In the genomic region with DNA sequence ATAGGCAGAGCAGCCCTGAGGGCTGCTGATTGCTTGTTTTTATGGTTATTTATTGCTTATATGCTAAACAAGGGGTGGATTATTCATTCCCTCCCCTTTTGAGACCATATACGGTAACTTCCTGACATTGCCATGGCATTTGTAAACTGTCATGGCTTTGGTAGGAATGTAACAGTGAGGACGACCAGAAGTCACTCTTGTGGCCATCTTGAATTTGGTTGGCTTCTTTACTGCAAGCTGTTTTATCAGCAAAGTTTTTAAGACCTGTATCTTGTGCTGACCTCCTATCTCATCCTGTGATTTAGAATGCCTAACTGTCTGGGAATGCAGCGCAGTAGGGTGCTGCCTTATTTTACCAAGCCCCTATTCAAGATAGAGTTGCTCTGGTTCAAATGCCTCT, we compare ENCODE assay signal across 24 cellular contexts.
DNase-seq lines count a peak whose midpoint lies in the region; ATAC-seq and TF ChIP-seq lines count a peak whose summit lies in the region.
"Had no signal": no experiment of that assay in that cellular context is flagged by ENCODE, and none has a peak within 500 bp of the region (broad histone marks: within the 10 kb centered on the region; RNA-seq: fewer than 3 reads in every experiment).

No MANE protein-coding gene starts in this region.

- TF ChIP-seq CTCF in WTC11 (IDR thresholded peaks at IDR 0.05): no peak
- TF ChIP-seq CTCF in coronary artery (IDR thresholded peaks at IDR 0.05): no peak

- H4K91ac ChIP-seq in neuronal stem cell (ENCODE audit: low read depth, low read length, poor library complexity): no peak overlapping the region

- H2AK5ac ChIP-seq in mesendoderm (ENCODE audit: low read length) (no peak overlapping the region), neuronal stem cell (ENCODE audit: low read depth, low read length) (no peak overlapping the region)

- peak overlapping the region; percentile 23 for H3K27ac ChIP-seq in HUES48 (ENCODE audit: low read depth, low read length)
- H3K27ac ChIP-seq in mesendoderm (ENCODE audit: low read depth, low read length): no peak overlapping the region
- no peak overlapping the region for H3K27ac ChIP-seq in neuronal stem cell (replicated peaks; ENCODE audit: low read length)
- H3K27ac ChIP-seq in coronary artery: no peak overlapping the region
- H3K27ac ChIP-seq: HL-60 had no signal

- H3K18ac ChIP-seq in mesendoderm (ENCODE audit: low read length) (peak overlapping the region; percentile 60), neuronal stem cell (ENCODE audit: low read length) (no peak overlapping the region)

- CTCF ChIA-PET in WTC11 (lab: Charles Lee): interaction anchor here (1.3 kb wide), 1 partner anchor 10 kb away, joined by 4 read pairs; no protein-coding TSS in a partner anchor

- peak overlapping the region; percentile 4 for H3K4ac ChIP-seq in mesendoderm (ENCODE audit: low read depth, low read length)
- H3K4ac ChIP-seq in neuronal stem cell (ENCODE audit: low read length): no peak overlapping the region

- no peak overlapping the region for H3K23ac ChIP-seq in mesendoderm (ENCODE audit: low read length)
- H3K23ac ChIP-seq in neuronal stem cell (ENCODE audit: low read depth, low read length, poor library complexity): no peak overlapping the region

- peak overlapping the region; percentile 62 for H2AFZ ChIP-seq in neuronal stem cell (ENCODE audit: low read length)

- H3K9ac ChIP-seq in HUES48 (ENCODE audit: low read depth, low read length): no peak overlapping the region
- H3K9ac ChIP-seq in mesendoderm (ENCODE audit: low read length): no peak overlapping the region
- H3K9ac ChIP-seq in neuronal stem cell (ENCODE audit: low read depth, low read length, poor library complexity): no peak overlapping the region

- no peak overlapping the region for H2BK12ac ChIP-seq in neuronal stem cell (ENCODE audit: low read length)

- H3K27me3 ChIP-seq in HUES48 (ENCODE audit: control insufficient read depth, insufficient read depth, low read length): no peaks in the 10 kb centered on the region
- no peaks in the 10 kb centered on the region for H3K27me3 ChIP-seq in mesendoderm (ENCODE audit: insufficient read depth, low read length, poor library complexity)
- no peaks in the 10 kb centered on the region for H3K27me3 ChIP-seq in neuronal stem cell (ENCODE audit: control insufficient read depth in 3 of 3, insufficient read depth in 3 of 3, low read depth in 1 of 3, low read length in 3 of 3)
- H3K27me3 ChIP-seq: BE2C had no signal

- H3K4me1 Mint-ChIP-seq in WTC11: peaks cover 33% of the 10 kb centered on the region
- H3K4me1 Mint-ChIP-seq: CD4-positive, CD25-positive, alpha-beta regulatory T cell; CD8-positive, alpha-beta memory T cell; IgD-negative memory B cell had no signal

- no peaks in the 10 kb centered on the region for H3K27me3 Mint-ChIP-seq in WTC11 (ENCODE audit: low read depth)
- H3K27me3 Mint-ChIP-seq: CD4-positive, CD25-positive, alpha-beta regulatory T cell; CD8-positive, alpha-beta memory T cell; IgD-negative memory B cell had no signal

- H3K4me2 ChIP-seq in mesendoderm (ENCODE audit: low read length): no peak overlapping the region
- no peak overlapping the region for H3K4me2 ChIP-seq in neuronal stem cell (ENCODE audit: insufficient read depth, low read length, poor library complexity, severe bottlenecking)

- no peak overlapping the region for H3K14ac ChIP-seq in neuronal stem cell (ENCODE audit: low read length)

- H4K8ac ChIP-seq in mesendoderm (ENCODE audit: low read depth, low read length) (no peak overlapping the region), neuronal stem cell (ENCODE audit: low read depth, low read length) (no peak overlapping the region)

- H2BK120ac ChIP-seq in mesendoderm (ENCODE audit: low read depth, low read length) (peak overlapping the region; percentile 73), neuronal stem cell (ENCODE audit: low read depth, low read length) (no peak overlapping the region)

- H3K36me3 ChIP-seq in HUES48 (ENCODE audit: control insufficient read depth, insufficient read depth, low read length) (no peaks in the 10 kb centered on the region), mesendoderm (ENCODE audit: control insufficient read depth, insufficient read depth, low read length) (no peaks in the 10 kb centered on the region), neuronal stem cell (replicated peaks in 1 of 2; ENCODE audit: control insufficient read depth in 2 of 2, insufficient read depth in 2 of 2, low read length in 2 of 2) (no peaks in the 10 kb centered on the region)
- H3K36me3 ChIP-seq: BE2C had no signal

- peaks cover 42% of the 10 kb centered on the region for H3K4me1 ChIP-seq in HUES48 (ENCODE audit: control insufficient read depth, insufficient read depth, low read length)
- no peaks in the 10 kb centered on the region for H3K4me1 ChIP-seq in mesendoderm (ENCODE audit: control insufficient read depth, low read depth, low read length)
- peaks cover 0 to 24% of the 10 kb centered on the region in 2 donors for H3K4me1 ChIP-seq in neuronal stem cell (ENCODE audit: control insufficient read depth in 2 of 2, insufficient read depth in 1 of 2, low read depth in 1 of 2, low read length in 2 of 2)
- H3K4me1 ChIP-seq: BE2C had no signal

- H3K9me3 Mint-ChIP-seq in WTC11: peaks cover 2% of the 10 kb centered on the region
- H3K9me3 Mint-ChIP-seq: H9 had no signal

- no peaks in the 10 kb centered on the region for H3K36me3 Mint-ChIP-seq in WTC11
- H3K36me3 Mint-ChIP-seq: CD4-positive, CD25-positive, alpha-beta regulatory T cell; CD8-positive, alpha-beta memory T cell; IgD-negative memory B cell had no signal

- no peak for DNase-seq in WTC11 (ENCODE audit: low spot score)
- DNase-seq in mesendoderm: peak; percentile 54
- DNase-seq in neuronal stem cell (ENCODE audit: low spot score): no peak
- no peak for DNase-seq in coronary artery (ENCODE audit: low spot score)
- no peak for DNase-seq in kidney tubule cell (ENCODE audit: low spot score)
- no peak for DNase-seq in activated CD4-positive, alpha-beta T cell treated with anti-CD3 and anti-CD28 coated beads for 4 hours
- DNase-seq: ACHN; BE2C; C1 segment of cervical spinal cord; CD4-positive, CD25-positive, alpha-beta regulatory T cell; CD8-positive, alpha-beta memory T cell; COR-L47; DMS 273 treated with DMSO at 0.1 percent for 48 hours; DMS53; DND-41; EL; GOT3; H9; KBM-7 had no signal

- POLR2A ChIA-PET in WTC11 (lab: Charles Lee): no interaction called here

- peak overlapping the region; percentile 39; the same call in 1 of the 2 replicates for H3K27ac Mint-ChIP-seq in WTC11
- H3K27ac Mint-ChIP-seq: CD4-positive, CD25-positive, alpha-beta regulatory T cell; CD8-positive, alpha-beta memory T cell; IgD-negative memory B cell had no signal

- peak overlapping the region; percentile 31 for H3K56ac ChIP-seq in mesendoderm (ENCODE audit: low read length)

- WGBS in mesendoderm (ENCODE audit: extremely low coverage, insufficient coverage, low lambda C conversion rate): no CpG with 5 or more reads among the region's 3 CpGs
- no CpG with 5 or more reads among the region's 3 CpGs for WGBS in neuronal stem cell (ENCODE audit: extremely low coverage in 2 of 2, insufficient read length in 2 of 2, insufficient replicate concordance in 1 of 2), 2 donors

- H3K79me2 ChIP-seq in mesendoderm (ENCODE audit: control insufficient read depth, insufficient read depth, low read length): no peaks in the 10 kb centered on the region

- ATAC-seq in WTC11 (no peak), HG03280 (IDR thresholded peaks at IDR 0.05; ENCODE audit: unreplicated experiment) (no peak)
- ATAC-seq: HepG2 had no signal

- no peak overlapping the region for H2BK15ac ChIP-seq in mesendoderm (replicated peaks; ENCODE audit: low read depth)
- H2BK15ac ChIP-seq in neuronal stem cell (ENCODE audit: low read length): no peak overlapping the region

- H2BK5ac ChIP-seq in mesendoderm (ENCODE audit: low read length) (peak overlapping the region; percentile 55), neuronal stem cell (ENCODE audit: low read length) (no peak overlapping the region)

- no peaks in the 10 kb centered on the region for H3K9me3 ChIP-seq in HUES48 (ENCODE audit: control insufficient read depth, insufficient read depth, low read length)
- no peaks in the 10 kb centered on the region for H3K9me3 ChIP-seq in neuronal stem cell (replicated peaks in 1 of 2; ENCODE audit: control insufficient read depth in 2 of 2, insufficient read depth in 1 of 2, low read depth in 1 of 2, low read length in 2 of 2)
- H3K9me3 ChIP-seq: BE2C had no signal

- H3K4me3 Mint-ChIP-seq in WTC11: no peak overlapping the region
- H3K4me3 Mint-ChIP-seq: CD4-positive, CD25-positive, alpha-beta regulatory T cell; CD8-positive, alpha-beta memory T cell; IgD-negative memory B cell had no signal

- H3K4me3 ChIP-seq in HUES48 (ENCODE audit: low read depth, low read length) (no peak overlapping the region), mesendoderm (ENCODE audit: low read length) (no peak overlapping the region), neuronal stem cell (ENCODE audit: low read length in 2 of 2) (no peak overlapping the region), coronary artery (no peak overlapping the region)

- no peaks in the 10 kb centered on the region for H3K79me1 ChIP-seq in mesendoderm (ENCODE audit: low read length)
- no peaks in the 10 kb centered on the region for H3K79me1 ChIP-seq in neuronal stem cell (ENCODE audit: low read depth, low read length)

- H4K5ac ChIP-seq in mesendoderm (ENCODE audit: low read length): no peak overlapping the region

TF ChIP-seq in WTC11, 78 proteins besides CTCF, POLR2A, EP300 and RAD21:
- no peak for TF ChIP-seq TEAD1 (CRISPR knock-in tag; IDR thresholded peaks at IDR 0.05)
